ENCODE assay signal across 31 cellular contexts in genomic region chr2:121994238-121995206, GRCh38.
DNase-seq lines count a peak whose midpoint lies in the region; ATAC-seq, FAIRE-seq and TF ChIP-seq lines count a peak whose summit lies in the region.
"Had no signal": no experiment of that assay in that cellular context is flagged by ENCODE, and none has a peak within 500 bp of the region (broad histone marks: within the 10 kb centered on the region; RNA-seq: fewer than 3 reads in every experiment).

No MANE protein-coding gene starts in this region.

- no peak overlapping the region for H2BK15ac ChIP-seq in H1 (ENCODE audit: low read length)

- FAIRE-seq in H1 (lab: Jason Lieb, UNC): no peak
- FAIRE-seq: kidney, pancreas had no signal

- POLR2A ChIA-PET in HEK293 (lab: Yijun Ruan, JAX) (no interaction called here), H1 (lab: Charles Lee; ENCODE audit: partially characterized antibody) (no interaction called here)

- H2BK5ac ChIP-seq in H1 (ENCODE audit: low read depth, low read length): no peak overlapping the region

- no peaks in the 10 kb centered on the region for H3K36me3 ChIP-seq in HEK293 (ENCODE audit: control insufficient read depth in 2 of 2, insufficient read depth in 1 of 2, low read length in 2 of 2)
- no peaks in the 10 kb centered on the region for H3K36me3 ChIP-seq in H1 (ENCODE audit: control insufficient read depth in 2 of 4, insufficient read depth in 4 of 4, low read length in 3 of 4)
- H3K36me3 ChIP-seq in GM23248 (ENCODE audit: low read depth): no peaks in the 10 kb centered on the region
- H3K36me3 ChIP-seq in esophagus squamous epithelium: no peaks in the 10 kb centered on the region
- H3K36me3 ChIP-seq: BLaER1 treated with 17β-estradiol and CSF1 and Interleukin-3, amounts not matched to agents 10 nM and 100 nM; MG63; pancreas; transverse colon had no signal

- H3K27me3 ChIP-seq in H1 (replicated peaks in 1 of 4; ENCODE audit: control insufficient read depth in 3 of 4, extremely low read depth in 1 of 4, insufficient read depth in 3 of 4, low read length in 3 of 4) (no peaks in the 10 kb centered on the region), GM23248 (replicated peaks; ENCODE audit: insufficient read depth) (no peaks in the 10 kb centered on the region), esophagus squamous epithelium (peaks cover 0 to 4% (median 0%) of the 10 kb centered on the region in 4 donors)
- H3K27me3 ChIP-seq: BLaER1 treated with 17β-estradiol and CSF1 and Interleukin-3, amounts not matched to agents 10 nM and 100 nM; body of pancreas; foreskin keratinocyte; MG63; pancreas; transverse colon had no signal

- no peak overlapping the region for H3K56ac ChIP-seq in H1 (replicated peaks; ENCODE audit: insufficient read length, low read depth, low read length)

- H2BK12ac ChIP-seq in H1 (ENCODE audit: low read depth, low read length): peak overlapping the region; percentile 27; the same call in 1 of the 2 replicates

- DNase-seq in H1 (ENCODE audit: low read depth in 1 of 2, low spot score in 2 of 2) (peak in 1 of 2 experiments; percentile 38), GM23248 (no peak), esophagus squamous epithelium (lab: John Stamatoyannopoulos, UW) (no peak), NCI-H446 (lab: John Stamatoyannopoulos, UW) (no peak)
- DNase-seq in stimulated activated CD8-positive, alpha-beta memory T cell treated with anti-CD3 and anti-CD28 coated beads, Interleukin-4, amount 100 ng/mL, for 48 hours: no peak
- DNase-seq: activated CD8-positive, alpha-beta memory T cell treated with anti-CD3 and anti-CD28 coated beads, Interleukin-2, amount 50 U/mL, for 48 hours; activated CD8-positive, alpha-beta T cell treated with anti-CD3 and anti-CD28 coated beads for 36 hours; activated naive CD4-positive, alpha-beta T cell treated with anti-CD3 and anti-CD28 coated beads for 36 hours; body of pancreas; dermis blood vessel endothelial cell; DMS153; endodermal cell; foreskin keratinocyte; HFFc6; kidney; left ventricle myocardium superior; MG63; NCI-H1105 treated with DMSO at 0.1 percent for 48 hours; NCI-H2029 treated with DMSO at 0.1 percent for 48 hours; NCI-H526; NK-92 treated with Interleukin-12 subunit alpha and Interleukin-12 subunit beta, amount 100 ng/mL, for 24 hours; pancreas; retina; SIG-M5; transverse colon had no signal

- H2BK20ac ChIP-seq in H1 (ENCODE audit: low read length): no peak overlapping the region

- H3K18ac ChIP-seq in H1 (ENCODE audit: extremely low read depth, low read length): no peak overlapping the region

- H3K4me2 ChIP-seq in H1 (ENCODE audit: insufficient read depth in 1 of 2, low read depth in 2 of 2, low read length in 2 of 2) (no peak overlapping the region), GM23248 (ENCODE audit: unreplicated experiment) (no peak overlapping the region)

- H3K79me2 ChIP-seq in H1 (ENCODE audit: control insufficient read depth in 1 of 2, insufficient read depth in 2 of 2, low read length in 2 of 2) (no peaks in the 10 kb centered on the region), GM23248 (ENCODE audit: insufficient read depth) (0 out of 2 replicates have a peak, but pooled peaks cover 2% of the 10 kb centered on the region)

- ATAC-seq in GM18858 (IDR thresholded peaks at IDR 0.05; ENCODE audit: unreplicated experiment) (peak; percentile 44), HG03378 (IDR thresholded peaks at IDR 0.05; ENCODE audit: unreplicated experiment) (peak; percentile 51)
- ATAC-seq: activated CD8-positive, alpha-beta T cell treated with anti-CD3 and anti-CD28 coated beads for 36 hours; body of pancreas; esophagus mucosa; foreskin keratinocyte; left ventricle myocardium superior; pancreas; stimulated activated memory B cell treated with anti-CD40 and anti-IgM and Interleukin-4, amounts not matched to agents 10 μg/mL and 1 μg/mL and 100 μg/mL, for 72 hours had no signal

- H4K91ac ChIP-seq in H1 (replicated peaks; ENCODE audit: insufficient read length, low read length): no peak overlapping the region

- intact Hi-C loops in esophagus squamous epithelium (cut with DNase I): no loop called here

- CTCF ChIA-PET in HEK293 (lab: Yijun Ruan, JAX): interaction anchor here (0.6 to 1.1 kb wide), 2 partner anchors 97 to 476 kb away, joined by 3 to 4 read pairs; no protein-coding TSS in a partner anchor
- CTCF ChIA-PET in H1 (lab: Charles Lee; ENCODE audit: partially characterized antibody): interaction anchor here (0.6 to 1.5 kb wide), 8 partner anchors 9 to 176 kb away, joined by 3 to 8 read pairs (median 3); no protein-coding TSS in a partner anchor

- no peak overlapping the region for H2AFZ ChIP-seq in H1 (ENCODE audit: low read length)
- H2AFZ ChIP-seq in GM23248: no peak overlapping the region

- H2AK5ac ChIP-seq in H1 (ENCODE audit: low read depth, low read length): no peak overlapping the region

- TF ChIP-seq CTCF in HEK293 (tag by site-specific recombination; IDR thresholded peaks at IDR 0.05) (no peak), H1 (IDR thresholded peaks at IDR 0.05; ENCODE audit: control extremely low read depth in 1 of 3, insufficient read depth in 1 of 3, low read depth in 1 of 3, low read length in 3 of 3) (no peak), esophagus squamous epithelium (IDR thresholded peaks at IDR 0.05) (no peak)

- 98% methylated on average over 3 of the region's 3 CpGs; no CpG with 5 or more reads in 1 of the 2 experiments for WGBS in H1 (ENCODE audit: extremely low coverage in 1 of 2, insufficient coverage in 1 of 2, insufficient read length in 1 of 2, insufficient replicate concordance in 2 of 2, low coverage in 1 of 2, low lambda C conversion rate in 2 of 2, missing lambda C conversion rate in 1 of 2), 2 experiments
- 67 to 77% methylated on average over 3 of the region's 3 CpGs for WGBS in GM23248 (ENCODE audit: low coverage in 1 of 2, low lambda C conversion rate in 2 of 2, missing lambda C conversion rate in 2 of 2), 2 experiments
- 60 to 64% methylated on average over 2 to 3 of the region's 3 CpGs for WGBS in esophagus squamous epithelium, 2 donors

- H3K9ac ChIP-seq in H1 (replicated peaks in 1 of 4; ENCODE audit: extremely low read depth in 1 of 4, low read depth in 3 of 4, low read length in 3 of 4) (no peak overlapping the region), GM23248 (no peak overlapping the region)
- H3K9ac ChIP-seq: BLaER1 treated with 17β-estradiol and CSF1 and Interleukin-3, amounts not matched to agents 10 nM and 100 nM had no signal

- TF ChIP-seq EP300 in H1 (IDR thresholded peaks at IDR 0.05; ENCODE audit: borderline replicate concordance in 1 of 2, low read depth in 2 of 2, low read length in 2 of 2): no peak

- no peak overlapping the region for H3K23ac ChIP-seq in H1 (ENCODE audit: insufficient read length)

- TF ChIP-seq POLR2A in H1 (IDR thresholded peaks at IDR 0.05; ENCODE audit: control extremely low read depth in 1 of 2, low read depth in 2 of 2, low read length in 2 of 2) (no peak), esophagus squamous epithelium (IDR thresholded peaks at IDR 0.05) (no peak)

- H3K27ac ChIP-seq in HEK293 (ENCODE audit: extremely low read depth, low read depth, low read length) (no peak overlapping the region), H1 (ENCODE audit: low read depth, low read length) (no peak overlapping the region), GM23248 (no peak overlapping the region), esophagus squamous epithelium (no peak overlapping the region)
- H3K27ac ChIP-seq: BLaER1 treated with 17β-estradiol and CSF1 and Interleukin-3, amounts not matched to agents 10 nM and 100 nM; body of pancreas; foreskin keratinocyte; pancreas; transverse colon had no signal

- peaks cover 6% of the 10 kb centered on the region for H3K4me1 ChIP-seq in HEK293 (ENCODE audit: control insufficient read depth, insufficient read depth, low read length)
- no peaks in the 10 kb centered on the region for H3K4me1 ChIP-seq in H1 (replicated peaks in 1 of 4; ENCODE audit: control insufficient read depth in 3 of 4, insufficient read depth in 4 of 4, low read length in 3 of 4)
- H3K4me1 ChIP-seq in GM23248 (ENCODE audit: insufficient read depth): peaks cover 5% of the 10 kb centered on the region; the same call in 1 of the 2 replicates
- H3K4me1 ChIP-seq in esophagus squamous epithelium: no peaks in the 10 kb centered on the region
- H3K4me1 ChIP-seq: body of pancreas, foreskin keratinocyte, pancreas had no signal

- no peak for TF ChIP-seq RAD21 in H1 (IDR thresholded peaks at IDR 0.05 in 1 of 2, conservative IDR thresholded peaks at IDR 0.05 in 1 of 2; ENCODE audit: low read depth in 2 of 2, low read length in 2 of 2)

- in situ Hi-C loops in GM23248 (cut with MboI): no loop called here

- no peak overlapping the region for H3K4ac ChIP-seq in H1 (replicated peaks; ENCODE audit: insufficient read length, low read depth, low read length)

- H4K20me1 ChIP-seq in H1 (replicated peaks in 1 of 2; ENCODE audit: control insufficient read depth in 1 of 2, insufficient read depth in 2 of 2, low read length in 2 of 2): no peaks in the 10 kb centered on the region
- H4K20me1 ChIP-seq in GM23248 (ENCODE audit: insufficient read depth): no peaks in the 10 kb centered on the region
- H4K20me1 ChIP-seq: BLaER1 treated with 17β-estradiol and CSF1 and Interleukin-3, amounts not matched to agents 10 nM and 100 nM had no signal

- H3K9me3 ChIP-seq in HEK293 (ENCODE audit: control insufficient read depth, insufficient read depth, low read depth, low read length) (no peaks in the 10 kb centered on the region), H1 (ENCODE audit: insufficient read depth in 2 of 2, low read depth in 1 of 2, low read length in 1 of 2) (0 out of 4 replicates have a peak, but pooled peaks cover 0 to 3% of the 10 kb centered on the region in 2 experiments), GM23248 (ENCODE audit: low read depth) (no peaks in the 10 kb centered on the region), esophagus squamous epithelium (no peaks in the 10 kb centered on the region)
- H3K9me3 ChIP-seq: body of pancreas, MG63, pancreas, transverse colon had no signal

- H3F3A ChIP-seq in GM23248 (ENCODE audit: insufficient read depth): no peaks in the 10 kb centered on the region

- H3K79me1 ChIP-seq in H1 (ENCODE audit: low read depth, low read length): no peaks in the 10 kb centered on the region

- H3K14ac ChIP-seq in H1 (ENCODE audit: insufficient read length): no peak overlapping the region

- no peak overlapping the region for H2BK120ac ChIP-seq in H1 (replicated peaks; ENCODE audit: low read depth, low read length)

- H4K8ac ChIP-seq in H1 (ENCODE audit: extremely low read depth, insufficient read depth, low read length): no peak overlapping the region

- H3K23me2 ChIP-seq in H1 (ENCODE audit: low read depth, low read length): no peaks in the 10 kb centered on the region

- H3K4me3 ChIP-seq in HEK293 (ENCODE audit: low read depth, low read length) (no peak overlapping the region), H1 (ENCODE audit: extremely low read depth in 1 of 4, insufficient read depth in 2 of 4, low read depth in 3 of 4, low read length in 4 of 4) (no peak overlapping the region), GM23248 (no peak overlapping the region), esophagus squamous epithelium (no peak overlapping the region)
- H3K4me3 ChIP-seq: BLaER1 treated with 17β-estradiol and CSF1 and Interleukin-3, amounts not matched to agents 10 nM and 100 nM; body of pancreas; MG63; pancreas; transverse colon had no signal

- no peak overlapping the region for H4K5ac ChIP-seq in H1 (ENCODE audit: insufficient read length, low read depth, low read length)

- H3K9me2 ChIP-seq in GM23248 (ENCODE audit: insufficient read depth): no peaks in the 10 kb centered on the region
